ENCODE assay signal across 8 cellular contexts in the genomic region with DNA sequence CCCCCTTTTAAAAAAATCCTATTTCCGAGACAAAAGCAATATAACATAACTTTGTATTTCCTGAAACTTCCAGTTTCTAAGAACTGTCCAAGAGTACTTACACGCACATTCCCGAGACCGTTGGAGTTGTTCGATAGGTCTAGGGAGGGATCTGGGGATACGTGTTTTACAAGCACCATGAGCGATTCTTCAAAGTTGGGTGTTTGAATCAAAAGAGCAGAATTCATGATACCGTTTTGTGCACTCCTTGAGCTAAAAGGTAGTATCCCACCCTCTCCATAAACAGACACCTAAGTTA. TPM values are rescaled to one million over a fixed set of nuclear protein-coding genes. Genes with fewer than 3 reads are reported as not detected.
A peak's percentile ranks its signal among the peaks of the same experiment; 100 is the strongest.
DNase-seq lines count a peak whose midpoint lies in the region; ATAC-seq and TF ChIP-seq lines count a peak whose summit lies in the region.

No MANE protein-coding gene starts in this region.

- H4K20me1 ChIP-seq in GM23338 (replicated peaks; ENCODE audit: insufficient read depth) = peaks cover 5% of the 10 kb centered on the region

- H3K9me3 ChIP-seq in esophagus muscularis mucosa (no peaks in the 10 kb centered on the region), prostate gland (no peaks in the 10 kb centered on the region)

- TF ChIP-seq EP300 in esophagus muscularis mucosa (IDR thresholded peaks at IDR 0.05) = no peak

- peak overlapping the region; percentile 94; the same call in 1 of the 2 replicates for H2AFZ ChIP-seq in GM23338

- H3K4me3 ChIP-seq in GM23338 = peak overlapping the region; percentile 68
- H3K4me3 ChIP-seq in esophagus muscularis mucosa = peak overlapping the region; percentile 79 to 99 (median 84)
- H3K4me3 ChIP-seq in prostate gland = peak overlapping the region; percentile 95 to 96

- TF ChIP-seq CTCF in GM23338 (conservative IDR thresholded peaks at IDR 0.05; ENCODE audit: low read depth in 2 of 2) (no peak), esophagus muscularis mucosa (IDR thresholded peaks at IDR 0.05) (no peak), prostate gland (IDR thresholded peaks at IDR 0.05) (no peak)

- DNase-seq in GM23338 (ENCODE audit: low spot score) = peak; percentile 37
- peak; percentile 34 for DNase-seq in RPMI7951 (ENCODE audit: low read depth)
- no peak for DNase-seq in esophagus muscularis mucosa (ENCODE audit: extremely low spot score)
- DNase-seq in prostate gland (ENCODE audit: low spot score) = no peak
- DNase-seq in NCI-H2107 (lab: John Stamatoyannopoulos, UW) = no peak
- DNase-seq in kidney tubule cell (ENCODE audit: low spot score) = no peak

- no peaks in the 10 kb centered on the region for H3K9me3 Mint-ChIP-seq in GM23338

- WGBS in esophagus muscularis mucosa = 6% methylated on average over 8 of the region's 8 CpGs
- 7% methylated on average over 8 of the region's 8 CpGs for WGBS in prostate gland

- peak overlapping the region; percentile 86 for H3K4me3 Mint-ChIP-seq in GM23338

- H3K27ac Mint-ChIP-seq in GM23338 = no peak overlapping the region

- no peaks in the 10 kb centered on the region for H3F3A ChIP-seq in GM23338 (replicated peaks; ENCODE audit: low read depth)

- H3K4me2 ChIP-seq in GM23338 = peak overlapping the region; percentile 96

- H3K36me3 Mint-ChIP-seq in GM23338 (ENCODE audit: low read depth) = peaks cover 7% of the 10 kb centered on the region; the same call in 2 of the 3 replicates

- H3K4me1 Mint-ChIP-seq in GM23338 = peaks cover 33% of the 10 kb centered on the region

- no peak for TF ChIP-seq POLR2A in esophagus muscularis mucosa (IDR thresholded peaks at IDR 0.05; ENCODE audit: low read depth)
- no peak for TF ChIP-seq POLR2A in prostate gland (IDR thresholded peaks at IDR 0.05)

- peaks cover 35% of the 10 kb centered on the region for H3K79me2 ChIP-seq in GM23338 (replicated peaks; ENCODE audit: insufficient read depth)

- peak; percentile 3; the same call in 1 of the 3 replicates for ATAC-seq in GM23338
- ATAC-seq in HG03025 (IDR thresholded peaks at IDR 0.05; ENCODE audit: low FRiP score, unreplicated experiment) = no peak
- ATAC-seq in HG02642 (IDR thresholded peaks at IDR 0.05; ENCODE audit: poor library complexity, unreplicated experiment) = no peak

- peaks cover 5% of the 10 kb centered on the region for H3K27me3 Mint-ChIP-seq in GM23338 (ENCODE audit: insufficient read depth, low read depth, poor library complexity)

- H3K36me3 ChIP-seq in GM23338 (ENCODE audit: insufficient read depth) = no peaks in the 10 kb centered on the region
- peaks cover 0 to 21% (median 6%) of the 10 kb centered on the region in 4 donors for H3K36me3 ChIP-seq in esophagus muscularis mucosa
- no peaks in the 10 kb centered on the region for H3K36me3 ChIP-seq in prostate gland

- H3K27me3 ChIP-seq in GM23338 (ENCODE audit: insufficient read depth) (peaks cover 16% of the 10 kb centered on the region; the same call in 1 of the 2 replicates), esophagus muscularis mucosa (no peaks in the 10 kb centered on the region), prostate gland (replicated peaks; ENCODE audit: insufficient read depth) (no peaks in the 10 kb centered on the region)

- intact Hi-C loops in esophagus muscularis mucosa (cut with DNase I) = loop anchor here (5.0 kb wide), 1 partner anchor 65 kb away; the partner anchor contains the start of gene ARL8B
- intact Hi-C loops in prostate gland (cut with DNase I) = loop anchor here (5.0 kb wide), 1 partner anchor 65 kb away; the partner anchor contains the start of gene ARL8B

- no peak overlapping the region for H3K27ac ChIP-seq in GM23338 (ENCODE audit: low read depth)
- H3K27ac ChIP-seq in esophagus muscularis mucosa (replicated peaks in 1 of 4) = peak overlapping the region; percentile 85 to 98 (median 95)
- peak overlapping the region; percentile 60 to 92 for H3K27ac ChIP-seq in prostate gland

- H3K4me1 ChIP-seq in GM23338 (ENCODE audit: insufficient read depth) (peaks cover 17% of the 10 kb centered on the region), esophagus muscularis mucosa (peaks cover 24 to 51% (median 36%) of the 10 kb centered on the region in 4 donors), prostate gland (replicated peaks) (no peaks in the 10 kb centered on the region)

- H3K9me2 ChIP-seq in GM23338 (ENCODE audit: insufficient read depth) = no peaks in the 10 kb centered on the region

TF ChIP-seq in GM23338, 12 proteins besides CTCF, POLR2A, EP300 and RAD21 (continues in another document):
- TF ChIP-seq EZH2 (IDR thresholded peaks at IDR 0.05; ENCODE audit: low read depth, unreplicated experiment) (no peak), POLR2AphosphoS5 (IDR thresholded peaks at IDR 0.05; ENCODE audit: low read depth) (no peak), JUNB (IDR thresholded peaks at IDR 0.05; ENCODE audit: unreplicated experiment) (no peak), NANOG (IDR thresholded peaks at IDR 0.05; ENCODE audit: borderline replicate concordance) (no peak), EZH2phosphoT487 (IDR thresholded peaks at IDR 0.05; ENCODE audit: unreplicated experiment) (no peak)
- TF ChIP-seq, protein P1, sequence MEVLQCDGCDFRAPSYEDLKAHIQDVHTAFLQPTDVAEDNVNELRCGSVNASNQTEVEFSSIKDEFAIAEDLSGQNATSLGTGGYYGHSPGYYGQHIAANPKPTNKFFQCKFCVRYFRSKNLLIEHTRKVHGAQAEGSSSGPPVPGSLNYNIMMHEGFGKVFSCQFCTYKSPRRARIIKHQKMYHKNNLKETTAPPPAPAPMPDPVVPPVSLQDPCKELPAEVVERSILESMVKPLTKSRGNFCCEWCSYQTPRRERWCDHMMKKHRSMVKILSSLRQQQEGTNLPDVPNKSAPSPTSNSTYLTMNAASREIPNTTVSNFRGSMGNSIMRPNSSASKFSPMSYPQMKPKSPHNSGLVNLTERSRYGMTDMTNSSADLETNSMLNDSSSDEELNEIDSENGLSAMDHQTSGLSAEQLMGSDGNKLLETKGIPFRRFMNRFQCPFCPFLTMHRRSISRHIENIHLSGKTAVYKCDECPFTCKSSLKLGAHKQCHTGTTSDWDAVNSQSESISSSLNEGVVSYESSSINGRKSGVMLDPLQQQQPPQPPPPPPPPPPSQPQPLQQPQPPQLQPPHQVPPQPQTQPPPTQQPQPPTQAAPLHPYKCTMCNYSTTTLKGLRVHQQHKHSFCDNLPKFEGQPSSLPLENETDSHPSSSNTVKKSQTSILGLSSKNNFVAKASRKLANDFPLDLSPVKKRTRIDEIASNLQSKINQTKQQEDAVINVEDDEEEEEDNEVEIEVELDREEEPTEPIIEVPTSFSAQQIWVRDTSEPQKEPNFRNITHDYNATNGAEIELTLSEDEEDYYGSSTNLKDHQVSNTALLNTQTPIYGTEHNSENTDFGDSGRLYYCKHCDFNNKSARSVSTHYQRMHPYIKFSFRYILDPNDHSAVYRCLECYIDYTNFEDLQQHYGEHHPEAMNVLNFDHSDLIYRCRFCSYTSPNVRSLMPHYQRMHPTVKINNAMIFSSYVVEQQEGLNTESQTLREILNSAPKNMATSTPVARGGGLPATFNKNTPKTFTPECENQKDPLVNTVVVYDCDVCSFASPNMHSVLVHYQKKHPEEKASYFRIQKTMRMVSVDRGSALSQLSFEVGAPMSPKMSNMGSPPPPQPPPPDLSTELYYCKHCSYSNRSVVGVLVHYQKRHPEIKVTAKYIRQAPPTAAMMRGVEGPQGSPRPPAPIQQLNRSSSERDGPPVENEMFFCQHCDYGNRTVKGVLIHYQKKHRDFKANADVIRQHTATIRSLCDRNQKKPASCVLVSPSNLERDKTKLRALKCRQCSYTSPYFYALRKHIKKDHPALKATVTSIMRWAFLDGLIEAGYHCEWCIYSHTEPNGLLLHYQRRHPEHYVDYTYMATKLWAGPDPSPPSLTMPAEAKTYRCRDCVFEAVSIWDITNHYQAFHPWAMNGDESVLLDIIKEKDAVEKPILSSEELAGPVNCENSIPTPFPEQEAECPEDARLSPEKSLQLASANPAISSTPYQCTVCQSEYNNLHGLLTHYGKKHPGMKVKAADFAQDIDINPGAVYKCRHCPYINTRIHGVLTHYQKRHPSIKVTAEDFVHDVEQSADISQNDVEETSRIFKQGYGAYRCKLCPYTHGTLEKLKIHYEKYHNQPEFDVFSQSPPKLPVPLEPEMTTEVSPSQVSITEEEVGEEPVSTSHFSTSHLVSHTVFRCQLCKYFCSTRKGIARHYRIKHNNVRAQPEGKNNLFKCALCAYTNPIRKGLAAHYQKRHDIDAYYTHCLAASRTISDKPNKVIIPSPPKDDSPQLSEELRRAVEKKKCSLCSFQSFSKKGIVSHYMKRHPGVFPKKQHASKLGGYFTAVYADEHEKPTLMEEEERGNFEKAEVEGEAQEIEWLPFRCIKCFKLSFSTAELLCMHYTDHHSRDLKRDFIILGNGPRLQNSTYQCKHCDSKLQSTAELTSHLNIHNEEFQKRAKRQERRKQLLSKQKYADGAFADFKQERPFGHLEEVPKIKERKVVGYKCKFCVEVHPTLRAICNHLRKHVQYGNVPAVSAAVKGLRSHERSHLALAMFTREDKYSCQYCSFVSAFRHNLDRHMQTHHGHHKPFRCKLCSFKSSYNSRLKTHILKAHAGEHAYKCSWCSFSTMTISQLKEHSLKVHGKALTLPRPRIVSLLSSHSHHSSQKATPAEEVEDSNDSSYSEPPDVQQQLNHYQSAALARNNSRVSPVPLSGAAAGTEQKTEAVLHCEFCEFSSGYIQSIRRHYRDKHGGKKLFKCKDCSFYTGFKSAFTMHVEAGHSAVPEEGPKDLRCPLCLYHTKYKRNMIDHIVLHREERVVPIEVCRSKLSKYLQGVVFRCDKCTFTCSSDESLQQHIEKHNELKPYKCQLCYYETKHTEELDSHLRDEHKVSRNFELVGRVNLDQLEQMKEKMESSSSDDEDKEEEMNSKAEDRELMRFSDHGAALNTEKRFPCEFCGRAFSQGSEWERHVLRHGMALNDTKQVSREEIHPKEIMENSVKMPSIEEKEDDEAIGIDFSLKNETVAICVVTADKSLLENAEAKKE (CRISPR knock-in tag; IDR thresholded peaks at IDR 0.05) = no peak

RNA-seq across cellular contexts. Expression of gene EDEM1, which starts 0.7 kb away (rescaled TPM):
- 10.4 and 36.7 TPM in 2 replicates for total RNA-seq in GM23338 (2014; rRNA removed; shearing (Covaris generic))
- 2.2 and 2.3 TPM in 2 replicates for polyA plus RNA-seq in GM23338 (2016; fragmentation: Nextera tagmentation; extraction: Ambion mirVana)
- total RNA-seq in RPMI7951 (2014; rRNA removed; shearing (Covaris generic)) = 17.3 and 18.4 TPM in 2 replicates
- total RNA-seq in esophagus muscularis mucosa (10 to 100 TPM; 16.6 to 23.3 (median 19.3) TPM), prostate gland (10 to 100 TPM; 40.5 to 63.1 TPM)

Comparison
In these comparisons a context has a peak if more than half of its experiments do, and no peak if none do; other contexts are left out.
1. DNase-seq: peak in GM23338 (single experiment) and RPMI7951 (single experiment); none in esophagus muscularis mucosa (single experiment), prostate gland (single experiment), NCI-H2107 (single experiment) and kidney tubule cell (single experiment).
2. Peak in every context shown above with its lines, with median percentiles within 50 percentile points of each other: H3K4me3 ChIP-seq.